ENCODE assay signal across 23 cellular contexts in genomic region chr2:65101071-65101470, GRCh38.
"Had no signal": no experiment of that assay in that cellular context is flagged by ENCODE, and none has a peak within 500 bp of the region (broad histone marks: within the 10 kb centered on the region; RNA-seq: fewer than 3 reads in every experiment).

No MANE protein-coding gene starts in this region.

- DNase-seq: activated B cell treated with CpG ODN at 0.5 μM for 24 hours; activated CD4-positive, alpha-beta T cell treated with anti-CD3 and anti-CD28 coated beads for 4 hours; activated CD4-positive, alpha-beta T cell treated with anti-CD3 and anti-CD28 coated beads, Interleukin-2, amount 50 U/mL, for 48 hours; activated CD8-positive, alpha-beta memory T cell treated with anti-CD3 and anti-CD28 coated beads, Interleukin-2, amount 50 U/mL, for 48 hours; activated naive CD4-positive, alpha-beta T cell; activated T-cell treated with anti-CD3 and anti-CD28 coated beads, Interleukin-2, amount 50 U/mL, for 4 hours; anterior cingulate cortex; esophagus squamous epithelium; gastrocnemius medialis; head of caudate nucleus; lower lobe of right lung; naive thymus-derived CD8-positive, alpha-beta T cell; stimulated activated CD4-positive, alpha-beta T cell treated with anti-CD3 and anti-CD28 coated beads, Interleukin-4, amount 100 ng/mL, for 4 hours; T-helper 1 cell; T-helper 9 cell had no signal

- H3K4me3 Mint-ChIP-seq: activated B cell treated with CpG ODN at 0.5 μM for 24 hours; activated naive CD8-positive, alpha-beta T cell; activated T-cell treated with anti-CD3 and anti-CD28 coated beads, Interleukin-2, amount 50 U/mL, for 4 hours; central memory CD8-positive, alpha-beta T cell; naive thymus-derived CD8-positive, alpha-beta T cell; stimulated activated naive CD8-positive, alpha-beta T cell treated with anti-CD3 and anti-CD28 coated beads, Interleukin-15, Interleukin-2, amounts not matched to agents 100 ng/mL and 50 ng/mL, for 24 hours had no signal

- H3K27me3 Mint-ChIP-seq: activated B cell treated with CpG ODN at 0.5 μM for 24 hours; activated naive CD8-positive, alpha-beta T cell; central memory CD8-positive, alpha-beta T cell; naive thymus-derived CD8-positive, alpha-beta T cell; stimulated activated naive CD8-positive, alpha-beta T cell treated with anti-CD3 and anti-CD28 coated beads, Interleukin-15, Interleukin-2, amounts not matched to agents 100 ng/mL and 50 ng/mL, for 24 hours had no signal

- H3K9me3 Mint-ChIP-seq: activated B cell treated with CpG ODN at 0.5 μM for 24 hours; activated T-cell treated with anti-CD3 and anti-CD28 coated beads, Interleukin-2, amount 50 U/mL, for 4 hours; activated T-helper 2 cell treated with anti-CD3 and anti-CD28 coated beads, Interferon-gamma antibody, Interleukin-2, Interleukin-4, amounts not matched to agents 10 μg/mL and 5 μg/mL and 100 μg/mL, durations not matched to agents 14 hours and 24 hours and 36 hours; central memory CD8-positive, alpha-beta T cell; naive thymus-derived CD8-positive, alpha-beta T cell; stimulated activated naive CD8-positive, alpha-beta T cell treated with anti-CD3 and anti-CD28 coated beads, Interleukin-15, Interleukin-2, amounts not matched to agents 100 ng/mL and 50 ng/mL, for 24 hours had no signal

- H3K27me3 ChIP-seq: esophagus squamous epithelium, gastrocnemius medialis, tibial nerve, vagina had no signal

- H3K4me3 ChIP-seq: coronary artery, esophagus squamous epithelium, gastrocnemius medialis, lower lobe of right lung, tibial nerve, vagina had no signal

- FAIRE-seq: islet of Langerhans had no signal

- H3K9me3 ChIP-seq: esophagus squamous epithelium, gastrocnemius medialis, lower lobe of right lung, tibial nerve, vagina had no signal

- H3K27ac Mint-ChIP-seq: activated B cell treated with CpG ODN at 0.5 μM for 24 hours; activated naive CD8-positive, alpha-beta T cell; activated T-helper 2 cell treated with anti-CD3 and anti-CD28 coated beads, Interferon-gamma antibody, Interleukin-2, Interleukin-4, amounts not matched to agents 10 μg/mL and 5 μg/mL and 100 μg/mL, durations not matched to agents 14 hours and 24 hours and 36 hours; stimulated activated naive CD8-positive, alpha-beta T cell treated with anti-CD3 and anti-CD28 coated beads, Interleukin-15, Interleukin-2, amounts not matched to agents 100 ng/mL and 50 ng/mL, for 24 hours had no signal

- H3K27ac ChIP-seq: coronary artery, esophagus squamous epithelium, lower lobe of right lung, tibial nerve, vagina had no signal

- ATAC-seq: activated T-cell treated with anti-CD3 and anti-CD28 coated beads, Interleukin-2, amount 50 U/mL, for 4 hours; lower lobe of right lung; naive thymus-derived CD8-positive, alpha-beta T cell had no signal
